In genomic region chr20:7078804-7079203, GRCh38 we compare ENCODE assay signal across 29 cellular contexts.
"Had no signal": no experiment of that assay in that cellular context is flagged by ENCODE, and none has a peak within 500 bp of the region (broad histone marks: within the 10 kb centered on the region; RNA-seq: fewer than 3 reads in every experiment).

No MANE protein-coding gene starts in this region.

- H3K4me3 Mint-ChIP-seq: stimulated activated effector memory CD8-positive, alpha-beta T cell treated with anti-CD3 and anti-CD28 coated beads, Interleukin-12 subunit alpha, Interleukin-12 subunit beta, amount 100 ng/mL, for 72 hours; stimulated activated memory B cell treated with anti-CD40 and anti-IgM and Interleukin-4, amounts not matched to agents 10 μg/mL and 1 μg/mL and 100 μg/mL, for 72 hours; stimulated activated naive B cell treated with anti-CD40 and anti-IgM and Interleukin-4, amounts not matched to agents 10 μg/mL and 1 μg/mL and 100 μg/mL, for 72 hours; stimulated activated naive CD8-positive, alpha-beta T cell treated with anti-CD3 and anti-CD28 coated beads, Interleukin-15, amount 100 ng/mL, for 72 hours; stimulated activated naive CD8-positive, alpha-beta T cell treated with anti-CD3 and anti-CD28 coated beads, Interleukin-15, Interleukin-2, amounts not matched to agents 100 ng/mL and 50 ng/mL, for 24 hours; type B pancreatic cell had no signal

- H3K4me1 ChIP-seq: stomach, suprapubic skin, testis, thyroid gland, tibial artery, tibial nerve, transverse colon, upper lobe of left lung, upper lobe of right lung, uterus, vagina had no signal

- H3K27ac ChIP-seq: stomach, suprapubic skin, testis, thoracic aorta, thyroid gland, tibial artery, tibial nerve, transverse colon, upper lobe of left lung, upper lobe of right lung, uterus, vagina had no signal

- H3K36me3 Mint-ChIP-seq: stimulated activated effector memory CD8-positive, alpha-beta T cell treated with anti-CD3 and anti-CD28 coated beads, Interleukin-12 subunit alpha, Interleukin-12 subunit beta, amount 100 ng/mL, for 72 hours; stimulated activated memory B cell treated with anti-CD40 and anti-IgM and Interleukin-4, amounts not matched to agents 10 μg/mL and 1 μg/mL and 100 μg/mL, for 72 hours; stimulated activated naive B cell treated with anti-CD40 and anti-IgM and Interleukin-4, amounts not matched to agents 10 μg/mL and 1 μg/mL and 100 μg/mL, for 72 hours; type B pancreatic cell had no signal

- H3K36me3 ChIP-seq: stomach, suprapubic skin, thoracic aorta, thyroid gland, tibial artery, tibial nerve, transverse colon, upper lobe of left lung, upper lobe of right lung, uterus, vagina had no signal

- H3K27me3 ChIP-seq: stomach, suprapubic skin, testis, thyroid gland, tibial artery, tibial nerve, transverse colon, upper lobe of left lung, upper lobe of right lung, uterus, vagina had no signal

- H3K4me3 ChIP-seq: stomach, suprapubic skin, testis, thoracic aorta, thyroid gland, tibial artery, tibial nerve, transverse colon, upper lobe of left lung, upper lobe of right lung, uterus, vagina had no signal

- H3K27ac Mint-ChIP-seq: stimulated activated effector memory CD8-positive, alpha-beta T cell treated with anti-CD3 and anti-CD28 coated beads, Interleukin-12 subunit alpha, Interleukin-12 subunit beta, amount 100 ng/mL, for 72 hours; stimulated activated memory B cell treated with anti-CD40 and anti-IgM and Interleukin-4, amounts not matched to agents 10 μg/mL and 1 μg/mL and 100 μg/mL, for 72 hours; stimulated activated naive B cell treated with anti-CD40 and anti-IgM and Interleukin-4, amounts not matched to agents 10 μg/mL and 1 μg/mL and 100 μg/mL, for 72 hours; stimulated activated naive CD8-positive, alpha-beta T cell treated with anti-CD3 and anti-CD28 coated beads, Interleukin-15, amount 100 ng/mL, for 72 hours; stimulated activated naive CD8-positive, alpha-beta T cell treated with anti-CD3 and anti-CD28 coated beads, Interleukin-15, Interleukin-2, amounts not matched to agents 100 ng/mL and 50 ng/mL, for 24 hours; type B pancreatic cell had no signal

- ATAC-seq: stimulated activated effector memory CD8-positive, alpha-beta T cell treated with anti-CD3 and anti-CD28 coated beads, Interleukin-12 subunit alpha, Interleukin-12 subunit beta, amount 100 ng/mL, for 72 hours; stimulated activated memory B cell treated with anti-CD40 and anti-IgM and Interleukin-4, amounts not matched to agents 10 μg/mL and 1 μg/mL and 100 μg/mL, for 72 hours; stimulated activated naive B cell treated with anti-CD40 and anti-IgM and Interleukin-4, amounts not matched to agents 10 μg/mL and 1 μg/mL and 100 μg/mL, for 72 hours; stimulated activated naive CD8-positive, alpha-beta T cell treated with anti-CD3 and anti-CD28 coated beads, Interleukin-15, amount 100 ng/mL, for 72 hours; stimulated activated naive CD8-positive, alpha-beta T cell treated with anti-CD3 and anti-CD28 coated beads, Interleukin-15, Interleukin-2, amounts not matched to agents 100 U/mL and 50 U/mL, for 24 hours; upper lobe of right lung had no signal

- H3K9me3 Mint-ChIP-seq: stimulated activated naive CD8-positive, alpha-beta T cell treated with anti-CD3 and anti-CD28 coated beads, Interleukin-15, amount 100 ng/mL, for 72 hours; type B pancreatic cell had no signal

- H3K27me3 Mint-ChIP-seq: stimulated activated memory B cell treated with anti-CD40 and anti-IgM and Interleukin-4, amounts not matched to agents 10 μg/mL and 1 μg/mL and 100 μg/mL, for 72 hours; stimulated activated naive B cell treated with anti-CD40 and anti-IgM and Interleukin-4, amounts not matched to agents 10 μg/mL and 1 μg/mL and 100 μg/mL, for 72 hours; stimulated activated naive CD8-positive, alpha-beta T cell treated with anti-CD3 and anti-CD28 coated beads, Interleukin-15, amount 100 ng/mL, for 72 hours; stimulated activated naive CD8-positive, alpha-beta T cell treated with anti-CD3 and anti-CD28 coated beads, Interleukin-15, Interleukin-2, amounts not matched to agents 100 ng/mL and 50 ng/mL, for 24 hours had no signal

- FAIRE-seq: urothelium cell line had no signal

- H3K9me3 ChIP-seq: stomach, suprapubic skin, testis, thoracic aorta, thyroid gland, tibial artery, transverse colon, upper lobe of left lung, upper lobe of right lung, uterus, vagina had no signal

- DNase-seq: stimulated activated CD4-positive, alpha-beta T cell treated with anti-CD3 and anti-CD28 coated beads, Interleukin-2, amount 100 ng/mL, for 48 hours; stimulated activated CD4-positive, alpha-beta T cell treated with anti-CD3 and anti-CD28 coated beads, Interleukin-4, amount 100 ng/mL, for 1 hour; stimulated activated CD4-positive, alpha-beta T cell treated with anti-CD3 and anti-CD28 coated beads, Interleukin-4, amount 100 ng/mL, for 24 hours; stimulated activated CD4-positive, alpha-beta T cell treated with anti-CD3 and anti-CD28 coated beads, Interleukin-4, amount 100 ng/mL, for 4 hours; stimulated activated CD8-positive, alpha-beta memory T cell treated with anti-CD3 and anti-CD28 coated beads, Interleukin-4, amount 100 ng/mL, for 48 hours; stimulated activated naive B cell treated with anti-CD40 and anti-IgM and Interleukin-4, amounts not matched to agents 10 μg/mL and 1 μg/mL and 100 μg/mL, for 72 hours; stimulated activated naive CD4-positive, alpha-beta T cell; stimulated activated naive CD4-positive, alpha-beta T cell treated with Interleukin-2 at 50 U/mL for 16 hours; stimulated activated naive CD8-positive, alpha-beta T cell treated with anti-CD3 and anti-CD28 coated beads, Interleukin-15, amount 100 ng/mL, for 72 hours; stimulated activated naive CD8-positive, alpha-beta T cell treated with anti-CD3 and anti-CD28 coated beads, Interleukin-15, Interleukin-2, amounts not matched to agents 100 U/mL and 50 U/mL, for 24 hours; stomach; substantia nigra; testis; thyroid gland; tibial artery; transverse colon; trophoblast cell; upper lobe of left lung; upper lobe of right lung; uterus had no signal

- H3K4me1 Mint-ChIP-seq: stimulated activated effector memory CD8-positive, alpha-beta T cell treated with anti-CD3 and anti-CD28 coated beads, Interleukin-12 subunit alpha, Interleukin-12 subunit beta, amount 100 ng/mL, for 72 hours; stimulated activated memory B cell treated with anti-CD40 and anti-IgM and Interleukin-4, amounts not matched to agents 10 μg/mL and 1 μg/mL and 100 μg/mL, for 72 hours; stimulated activated naive B cell treated with anti-CD40 and anti-IgM and Interleukin-4, amounts not matched to agents 10 μg/mL and 1 μg/mL and 100 μg/mL, for 72 hours; stimulated activated naive CD8-positive, alpha-beta T cell treated with anti-CD3 and anti-CD28 coated beads, Interleukin-15, amount 100 ng/mL, for 72 hours had no signal
